ENCODE assay signal across 8 cellular contexts in genomic region chr1:54273092-54273836, GRCh38.
DNase-seq lines count a peak whose midpoint lies in the region; ATAC-seq and TF ChIP-seq lines count a peak whose summit lies in the region.

No MANE protein-coding gene starts in this region.

- TF ChIP-seq EP300 in stomach (IDR thresholded peaks at IDR 0.05), result peak; percentile 77

- H3K4me3 ChIP-seq in stomach, result peak overlapping the region in 2 of 4 donors; percentile 7 to 22
- H3K4me3 ChIP-seq in effector memory CD4-positive, alpha-beta T cell (ENCODE audit: insufficient read depth, low read depth, low read length, poor library complexity, severe bottlenecking), result no peak overlapping the region
- H3K4me3 ChIP-seq in CD4-positive, alpha-beta memory T cell (ENCODE audit: low read length in 2 of 2), result no peak overlapping the region

- H3K27ac Mint-ChIP-seq in CD4-positive, alpha-beta memory T cell, result peak overlapping the region in 1 of 7 donors; percentile 35

- no peaks in the 10 kb centered on the region for H3K9me3 ChIP-seq in stomach
- H3K9me3 ChIP-seq in effector memory CD4-positive, alpha-beta T cell (ENCODE audit: control insufficient read depth, low read length), result no peaks in the 10 kb centered on the region
- H3K9me3 ChIP-seq in CD4-positive, alpha-beta memory T cell (ENCODE audit: control insufficient read depth in 1 of 2, low read length in 2 of 2), result no peaks in the 10 kb centered on the region

- CTCF ChIA-PET in CD4-positive, alpha-beta memory T cell (lab: Charles Lee; ENCODE audit: partially characterized antibody), result interaction anchor here (1.6 kb wide), 1 partner anchor 12 kb away, joined by 4 read pairs; no protein-coding TSS in a partner anchor

- intact Hi-C loops in stomach (cut with DNase I; ENCODE audit: low total_unique reads), result no loop called here
- intact Hi-C loops in CD4-positive, alpha-beta memory T cell (cut with micrococcal nuclease), result no loop called here

- DNase-seq in ELF-1 (ENCODE audit: low read depth, low spot score) (peak; percentile 82), NCI-H2227 (lab: John Stamatoyannopoulos, UW; ENCODE audit: unreplicated experiment) (peak; percentile 83), cerebellum (ENCODE audit: low spot score) (peak; percentile 55), left kidney (ENCODE audit: low read depth, low spot score) (peak; percentile 99), stomach (peak; percentile 87)
- no peak for DNase-seq in effector memory CD4-positive, alpha-beta T cell
- DNase-seq in CD4-positive, alpha-beta memory T cell, result no peak

- POLR2A ChIA-PET in CD4-positive, alpha-beta memory T cell (lab: Charles Lee; ENCODE audit: partially characterized antibody), result no interaction called here

- H3K27me3 Mint-ChIP-seq in CD4-positive, alpha-beta memory T cell, result no peaks in the 10 kb centered on the region

- peaks cover 87 to 100% (median 95%) of the 10 kb centered on the region in 4 donors for H3K4me1 ChIP-seq in stomach
- H3K4me1 ChIP-seq in effector memory CD4-positive, alpha-beta T cell (ENCODE audit: control insufficient read depth, insufficient read depth, low read length, poor library complexity, severe bottlenecking), result no peaks in the 10 kb centered on the region
- H3K4me1 ChIP-seq in CD4-positive, alpha-beta memory T cell (ENCODE audit: insufficient read depth, low read length), result peaks cover 14% of the 10 kb centered on the region

- peaks cover 0 to 6% (median 0%) of the 10 kb centered on the region in 4 donors for H3K36me3 ChIP-seq in stomach
- H3K36me3 ChIP-seq in effector memory CD4-positive, alpha-beta T cell (ENCODE audit: control insufficient read depth, insufficient read depth, low read length), result peaks cover 3% of the 10 kb centered on the region
- H3K36me3 ChIP-seq in CD4-positive, alpha-beta memory T cell (ENCODE audit: insufficient read depth, low read length), result no peaks in the 10 kb centered on the region

- peak overlapping the region; percentile 88 to 95 (median 93) for H3K27ac ChIP-seq in stomach
- no peak overlapping the region for H3K27ac ChIP-seq in effector memory CD4-positive, alpha-beta T cell (ENCODE audit: insufficient read depth, low read length, poor library complexity, severe bottlenecking)
- H3K27ac ChIP-seq in CD4-positive, alpha-beta memory T cell (ENCODE audit: low read depth, low read length), result no peak overlapping the region

- no peaks in the 10 kb centered on the region for H3K27me3 ChIP-seq in stomach
- no peaks in the 10 kb centered on the region for H3K27me3 ChIP-seq in effector memory CD4-positive, alpha-beta T cell (replicated peaks; ENCODE audit: control insufficient read depth, insufficient read depth, low read length, poor library complexity, severe bottlenecking)
- H3K27me3 ChIP-seq in CD4-positive, alpha-beta memory T cell (ENCODE audit: insufficient read depth, low read length), result no peaks in the 10 kb centered on the region

- peaks cover 4 to 11% of the 10 kb centered on the region in 2 donors for H3K36me3 Mint-ChIP-seq in CD4-positive, alpha-beta memory T cell

- TF ChIP-seq POLR2A in stomach (IDR thresholded peaks at IDR 0.05), result no peak

- 15 to 29% (median 17%) methylated on average over 13 to 23 of the region's 23 CpGs for WGBS in stomach, 5 donors

- ATAC-seq in GM19351 (IDR thresholded peaks at IDR 0.05; ENCODE audit: unreplicated experiment), result no peak

- no peak overlapping the region for H3K4me3 Mint-ChIP-seq in CD4-positive, alpha-beta memory T cell

- TF ChIP-seq CTCF in stomach (IDR thresholded peaks at IDR 0.05), result peak in 2 of 7 experiments; percentile 16 to 35

- H3K9me3 Mint-ChIP-seq in CD4-positive, alpha-beta memory T cell, result no peaks in the 10 kb centered on the region

- peaks cover 17 to 50% (median 29%) of the 10 kb centered on the region in 4 donors for H3K4me1 Mint-ChIP-seq in CD4-positive, alpha-beta memory T cell

Comparison
In these comparisons a context has a peak if more than half of its experiments do, and no peak if none do; other contexts are left out.
1. DNase-seq: peak in ELF-1 (single experiment), NCI-H2227 (single experiment), cerebellum (single experiment), left kidney (single experiment) and stomach (single experiment); none in effector memory CD4-positive, alpha-beta T cell (0 of 3) and CD4-positive, alpha-beta memory T cell (0 of 5).
2. H3K27ac ChIP-seq: peak in stomach (5 of 5); none in effector memory CD4-positive, alpha-beta T cell (single experiment) and CD4-positive, alpha-beta memory T cell (single experiment).